Comparison of ENCODE assay signal across 24 cellular contexts in the genomic region with DNA sequence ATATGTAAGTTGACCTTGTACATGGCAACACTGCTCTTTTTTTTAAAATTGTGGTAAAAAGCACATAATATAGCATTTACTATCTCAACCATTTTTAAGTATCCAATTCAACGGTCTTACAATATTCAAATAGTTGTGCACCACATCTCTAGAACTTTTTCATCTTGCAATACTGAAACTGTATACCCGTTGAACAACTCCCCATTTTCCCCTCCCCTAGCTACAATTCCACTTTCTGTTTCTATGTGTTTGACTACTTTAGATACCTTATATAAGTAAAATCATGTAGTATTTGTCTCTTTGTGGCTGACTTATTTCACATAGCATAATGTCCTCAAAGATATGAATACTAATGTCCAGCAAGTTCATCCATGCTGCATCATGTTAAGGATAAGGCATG.
"Had no signal": no experiment of that assay in that cellular context is flagged by ENCODE, and none has a peak within 500 bp of the region (broad histone marks: within the 10 kb centered on the region; RNA-seq: fewer than 3 reads in every experiment).

No MANE protein-coding gene starts in this region.

- H3K36me3 Mint-ChIP-seq: immature natural killer cell; naive thymus-derived CD8-positive, alpha-beta T cell; stimulated activated effector memory CD8-positive, alpha-beta T cell treated with anti-CD3 and anti-CD28 coated beads, Interleukin-12 subunit alpha, Interleukin-12 subunit beta, amount 100 ng/mL, for 72 hours had no signal

- H3K4me3 Mint-ChIP-seq: immature natural killer cell; naive thymus-derived CD8-positive, alpha-beta T cell; nephron progenitor cell; stimulated activated effector memory CD8-positive, alpha-beta T cell treated with anti-CD3 and anti-CD28 coated beads, Interleukin-12 subunit alpha, Interleukin-12 subunit beta, amount 100 ng/mL, for 72 hours had no signal

- ATAC-seq: left colon; left ventricle myocardium superior; lower lobe of right lung; naive thymus-derived CD8-positive, alpha-beta T cell; sciatic nerve; stimulated activated effector memory CD8-positive, alpha-beta T cell treated with anti-CD3 and anti-CD28 coated beads, Interleukin-12 subunit alpha, Interleukin-12 subunit beta, amount 100 ng/mL, for 72 hours had no signal

- H3K27ac Mint-ChIP-seq: immature natural killer cell; naive thymus-derived CD8-positive, alpha-beta T cell; nephron progenitor cell; stimulated activated effector memory CD8-positive, alpha-beta T cell treated with anti-CD3 and anti-CD28 coated beads, Interleukin-12 subunit alpha, Interleukin-12 subunit beta, amount 100 ng/mL, for 72 hours had no signal

- H3K4me3 ChIP-seq: dorsolateral prefrontal cortex, lower lobe of right lung, prostate gland, right atrium auricular region, smooth muscle cell, thoracic aorta, tibial nerve, upper lobe of left lung had no signal

- H3K27ac ChIP-seq: dorsolateral prefrontal cortex, lower lobe of right lung, prostate gland, right atrium auricular region, thoracic aorta, tibial nerve, upper lobe of left lung had no signal

- H3K4me2 ChIP-seq: smooth muscle cell had no signal

- H3K9me3 ChIP-seq: lower lobe of right lung, prostate gland, right atrium auricular region, thoracic aorta, upper lobe of left lung had no signal

- H3K4me1 ChIP-seq: lower lobe of right lung, prostate gland, right atrium auricular region, tibial nerve, upper lobe of left lung had no signal

- H3K27me3 ChIP-seq: dorsolateral prefrontal cortex, right atrium auricular region, tibial nerve, upper lobe of left lung had no signal

- H3K4me1 Mint-ChIP-seq: immature natural killer cell; naive thymus-derived CD8-positive, alpha-beta T cell; stimulated activated effector memory CD8-positive, alpha-beta T cell treated with anti-CD3 and anti-CD28 coated beads, Interleukin-12 subunit alpha, Interleukin-12 subunit beta, amount 100 ng/mL, for 72 hours had no signal

- H3K36me3 ChIP-seq: lower lobe of right lung, prostate gland, right atrium auricular region, thoracic aorta, tibial nerve, upper lobe of left lung had no signal

- DNase-seq: dorsolateral prefrontal cortex; effector CD4-positive, alpha-beta T cell; hypothalamus; immature natural killer cell; islet precursor cell; kidney glomerular epithelial cell; left colon; left ventricle myocardium superior; lower lobe of right lung; naive thymus-derived CD8-positive, alpha-beta T cell; nephron progenitor cell; nucleus accumbens; stimulated activated CD4-positive, alpha-beta T cell treated with anti-CD3 and anti-CD28 coated beads, Interleukin-12 subunit alpha, Interleukin-12 subunit beta, amount 100 ng/mL, for 4 hours; stimulated activated CD4-positive, alpha-beta T cell treated with anti-CD3 and anti-CD28 coated beads, Interleukin-1b, Interleukin-23, amount 100 ng/mL, for 48 hours; stimulated activated CD4-positive, alpha-beta T cell treated with anti-CD3 and anti-CD28 coated beads, Interleukin-4, amount 100 ng/mL, for 24 hours; stimulated activated naive CD4-positive, alpha-beta T cell treated with Interleukin-2 at 50 U/mL for 16 hours; upper lobe of left lung had no signal
